1 cellular context compared by ENCODE assay signal in genomic region chr18:49716035-49716434, GRCh38.
TF ChIP-seq lines count a peak whose summit lies in the region.

No MANE protein-coding gene starts in this region.

TF ChIP-seq in H1, 55 proteins besides CTCF, POLR2A, EP300 and RAD21 (continued from another document):
- TF ChIP-seq SIX5 (IDR thresholded peaks at IDR 0.05; ENCODE audit: low read depth, low read length), result no peak
- no peak for TF ChIP-seq GTF2F1 (IDR thresholded peaks at IDR 0.05; ENCODE audit: borderline replicate concordance, low read depth, low read length)
